ENCODE assay signal across 3 cellular contexts in the genomic region with DNA sequence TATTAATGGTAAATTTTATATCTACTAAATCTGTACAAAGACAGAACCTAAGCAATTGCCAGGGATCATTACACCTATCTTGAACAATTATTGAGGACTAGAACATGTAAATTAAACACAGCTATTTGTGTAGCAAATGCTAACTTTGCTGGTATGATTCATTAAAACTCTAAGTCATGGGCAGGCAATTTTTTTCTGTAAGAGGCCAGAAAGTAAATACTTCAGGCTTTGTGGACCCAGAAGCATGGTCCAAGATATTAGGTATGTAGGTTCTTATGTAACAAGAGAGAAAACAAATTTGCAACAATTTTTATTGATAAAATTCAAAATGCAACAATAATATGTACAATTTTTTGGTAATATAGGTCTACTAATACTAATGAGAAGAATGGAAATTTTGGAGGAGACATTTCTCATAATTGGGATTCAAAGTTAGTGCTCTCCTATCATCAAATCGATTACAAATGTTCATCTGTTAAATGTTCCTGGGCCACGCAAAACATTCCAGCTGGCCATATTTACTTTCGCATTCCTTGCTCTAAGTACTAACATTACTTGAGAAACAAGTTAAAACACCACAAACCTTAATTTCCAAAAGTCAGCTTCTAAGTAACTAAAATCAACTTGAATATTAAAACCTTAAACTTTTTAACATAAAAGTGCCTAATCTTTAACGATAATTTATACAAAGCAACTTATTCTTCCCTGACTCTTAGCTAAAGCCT.
TF ChIP-seq lines count a peak whose summit lies in the region.

No MANE protein-coding gene starts in this region.

TF ChIP-seq in A549, 52 proteins besides CTCF, POLR2A, EP300 and RAD21:
- TF ChIP-seq ZC3H11A (IDR thresholded peaks at IDR 0.05) (no peak), FOSB (CRISPR knock-in tag; IDR thresholded peaks at IDR 0.05) (no peak), MAFK (IDR thresholded peaks at IDR 0.05; ENCODE audit: partially characterized antibody) (no peak), BHLHE40 (IDR thresholded peaks at IDR 0.05; ENCODE audit: low read depth, low read length) (no peak), ZNF302 (CRISPR knock-in tag; IDR thresholded peaks at IDR 0.05) (no peak), TFCP2L1 (CRISPR knock-in tag; IDR thresholded peaks at IDR 0.05) (no peak), JUN (IDR thresholded peaks at IDR 0.05) (no peak), HOXA7 (CRISPR knock-in tag; IDR thresholded peaks at IDR 0.05) (no peak), PHF8 (IDR thresholded peaks at IDR 0.05; ENCODE audit: borderline replicate concordance, low read depth) (no peak), NFE2L2 (conservative IDR thresholded peaks at IDR 0.05; ENCODE audit: low read length) (no peak)
- TF ChIP-seq, protein P1, sequence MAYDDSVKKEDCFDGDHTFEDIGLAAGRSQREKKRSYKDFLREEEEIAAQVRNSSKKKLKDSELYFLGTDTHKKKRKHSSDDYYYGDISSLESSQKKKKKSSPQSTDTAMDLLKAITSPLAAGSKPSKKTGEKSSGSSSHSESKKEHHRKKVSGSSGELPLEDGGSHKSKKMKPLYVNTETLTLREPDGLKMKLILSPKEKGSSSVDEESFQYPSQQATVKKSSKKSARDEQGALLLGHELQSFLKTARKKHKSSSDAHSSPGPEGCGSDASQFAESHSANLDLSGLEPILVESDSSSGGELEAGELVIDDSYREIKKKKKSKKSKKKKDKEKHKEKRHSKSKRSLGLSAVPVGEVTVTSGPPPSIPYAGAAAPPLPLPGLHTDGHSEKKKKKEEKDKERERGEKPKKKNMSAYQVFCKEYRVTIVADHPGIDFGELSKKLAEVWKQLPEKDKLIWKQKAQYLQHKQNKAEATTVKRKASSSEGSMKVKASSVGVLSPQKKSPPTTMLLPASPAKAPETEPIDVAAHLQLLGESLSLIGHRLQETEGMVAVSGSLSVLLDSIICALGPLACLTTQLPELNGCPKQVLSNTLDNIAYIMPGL (CRISPR knock-in tag; IDR thresholded peaks at IDR 0.05; ENCODE audit: borderline replicate concordance): no peak

TF ChIP-seq in GM23338, 12 proteins besides CTCF, POLR2A, EP300 and RAD21:
- TF ChIP-seq CREB1 (CRISPR knock-in tag; IDR thresholded peaks at IDR 0.05; ENCODE audit: low read depth): no peak
- TF ChIP-seq EZH2 (IDR thresholded peaks at IDR 0.05; ENCODE audit: low read depth, unreplicated experiment): no peak
- no peak for TF ChIP-seq NANOG (IDR thresholded peaks at IDR 0.05; ENCODE audit: borderline replicate concordance)
- TF ChIP-seq, protein P2, sequence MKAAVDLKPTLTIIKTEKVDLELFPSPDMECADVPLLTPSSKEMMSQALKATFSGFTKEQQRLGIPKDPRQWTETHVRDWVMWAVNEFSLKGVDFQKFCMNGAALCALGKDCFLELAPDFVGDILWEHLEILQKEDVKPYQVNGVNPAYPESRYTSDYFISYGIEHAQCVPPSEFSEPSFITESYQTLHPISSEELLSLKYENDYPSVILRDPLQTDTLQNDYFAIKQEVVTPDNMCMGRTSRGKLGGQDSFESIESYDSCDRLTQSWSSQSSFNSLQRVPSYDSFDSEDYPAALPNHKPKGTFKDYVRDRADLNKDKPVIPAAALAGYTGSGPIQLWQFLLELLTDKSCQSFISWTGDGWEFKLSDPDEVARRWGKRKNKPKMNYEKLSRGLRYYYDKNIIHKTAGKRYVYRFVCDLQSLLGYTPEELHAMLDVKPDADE (IDR thresholded peaks at IDR 0.05): no peak
- TF ChIP-seq, protein P3, sequence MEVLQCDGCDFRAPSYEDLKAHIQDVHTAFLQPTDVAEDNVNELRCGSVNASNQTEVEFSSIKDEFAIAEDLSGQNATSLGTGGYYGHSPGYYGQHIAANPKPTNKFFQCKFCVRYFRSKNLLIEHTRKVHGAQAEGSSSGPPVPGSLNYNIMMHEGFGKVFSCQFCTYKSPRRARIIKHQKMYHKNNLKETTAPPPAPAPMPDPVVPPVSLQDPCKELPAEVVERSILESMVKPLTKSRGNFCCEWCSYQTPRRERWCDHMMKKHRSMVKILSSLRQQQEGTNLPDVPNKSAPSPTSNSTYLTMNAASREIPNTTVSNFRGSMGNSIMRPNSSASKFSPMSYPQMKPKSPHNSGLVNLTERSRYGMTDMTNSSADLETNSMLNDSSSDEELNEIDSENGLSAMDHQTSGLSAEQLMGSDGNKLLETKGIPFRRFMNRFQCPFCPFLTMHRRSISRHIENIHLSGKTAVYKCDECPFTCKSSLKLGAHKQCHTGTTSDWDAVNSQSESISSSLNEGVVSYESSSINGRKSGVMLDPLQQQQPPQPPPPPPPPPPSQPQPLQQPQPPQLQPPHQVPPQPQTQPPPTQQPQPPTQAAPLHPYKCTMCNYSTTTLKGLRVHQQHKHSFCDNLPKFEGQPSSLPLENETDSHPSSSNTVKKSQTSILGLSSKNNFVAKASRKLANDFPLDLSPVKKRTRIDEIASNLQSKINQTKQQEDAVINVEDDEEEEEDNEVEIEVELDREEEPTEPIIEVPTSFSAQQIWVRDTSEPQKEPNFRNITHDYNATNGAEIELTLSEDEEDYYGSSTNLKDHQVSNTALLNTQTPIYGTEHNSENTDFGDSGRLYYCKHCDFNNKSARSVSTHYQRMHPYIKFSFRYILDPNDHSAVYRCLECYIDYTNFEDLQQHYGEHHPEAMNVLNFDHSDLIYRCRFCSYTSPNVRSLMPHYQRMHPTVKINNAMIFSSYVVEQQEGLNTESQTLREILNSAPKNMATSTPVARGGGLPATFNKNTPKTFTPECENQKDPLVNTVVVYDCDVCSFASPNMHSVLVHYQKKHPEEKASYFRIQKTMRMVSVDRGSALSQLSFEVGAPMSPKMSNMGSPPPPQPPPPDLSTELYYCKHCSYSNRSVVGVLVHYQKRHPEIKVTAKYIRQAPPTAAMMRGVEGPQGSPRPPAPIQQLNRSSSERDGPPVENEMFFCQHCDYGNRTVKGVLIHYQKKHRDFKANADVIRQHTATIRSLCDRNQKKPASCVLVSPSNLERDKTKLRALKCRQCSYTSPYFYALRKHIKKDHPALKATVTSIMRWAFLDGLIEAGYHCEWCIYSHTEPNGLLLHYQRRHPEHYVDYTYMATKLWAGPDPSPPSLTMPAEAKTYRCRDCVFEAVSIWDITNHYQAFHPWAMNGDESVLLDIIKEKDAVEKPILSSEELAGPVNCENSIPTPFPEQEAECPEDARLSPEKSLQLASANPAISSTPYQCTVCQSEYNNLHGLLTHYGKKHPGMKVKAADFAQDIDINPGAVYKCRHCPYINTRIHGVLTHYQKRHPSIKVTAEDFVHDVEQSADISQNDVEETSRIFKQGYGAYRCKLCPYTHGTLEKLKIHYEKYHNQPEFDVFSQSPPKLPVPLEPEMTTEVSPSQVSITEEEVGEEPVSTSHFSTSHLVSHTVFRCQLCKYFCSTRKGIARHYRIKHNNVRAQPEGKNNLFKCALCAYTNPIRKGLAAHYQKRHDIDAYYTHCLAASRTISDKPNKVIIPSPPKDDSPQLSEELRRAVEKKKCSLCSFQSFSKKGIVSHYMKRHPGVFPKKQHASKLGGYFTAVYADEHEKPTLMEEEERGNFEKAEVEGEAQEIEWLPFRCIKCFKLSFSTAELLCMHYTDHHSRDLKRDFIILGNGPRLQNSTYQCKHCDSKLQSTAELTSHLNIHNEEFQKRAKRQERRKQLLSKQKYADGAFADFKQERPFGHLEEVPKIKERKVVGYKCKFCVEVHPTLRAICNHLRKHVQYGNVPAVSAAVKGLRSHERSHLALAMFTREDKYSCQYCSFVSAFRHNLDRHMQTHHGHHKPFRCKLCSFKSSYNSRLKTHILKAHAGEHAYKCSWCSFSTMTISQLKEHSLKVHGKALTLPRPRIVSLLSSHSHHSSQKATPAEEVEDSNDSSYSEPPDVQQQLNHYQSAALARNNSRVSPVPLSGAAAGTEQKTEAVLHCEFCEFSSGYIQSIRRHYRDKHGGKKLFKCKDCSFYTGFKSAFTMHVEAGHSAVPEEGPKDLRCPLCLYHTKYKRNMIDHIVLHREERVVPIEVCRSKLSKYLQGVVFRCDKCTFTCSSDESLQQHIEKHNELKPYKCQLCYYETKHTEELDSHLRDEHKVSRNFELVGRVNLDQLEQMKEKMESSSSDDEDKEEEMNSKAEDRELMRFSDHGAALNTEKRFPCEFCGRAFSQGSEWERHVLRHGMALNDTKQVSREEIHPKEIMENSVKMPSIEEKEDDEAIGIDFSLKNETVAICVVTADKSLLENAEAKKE (CRISPR knock-in tag; IDR thresholded peaks at IDR 0.05): no peak
- no peak for TF ChIP-seq EZH2phosphoT487 (IDR thresholded peaks at IDR 0.05; ENCODE audit: unreplicated experiment)
- TF ChIP-seq JUNB (IDR thresholded peaks at IDR 0.05; ENCODE audit: unreplicated experiment): no peak
- TF ChIP-seq ZNF114 (CRISPR knock-in tag; IDR thresholded peaks at IDR 0.05): no peak
- TF ChIP-seq ZNF331 (CRISPR knock-in tag; IDR thresholded peaks at IDR 0.05; ENCODE audit: low read depth): no peak
- TF ChIP-seq POLR2AphosphoS5 (IDR thresholded peaks at IDR 0.05; ENCODE audit: low read depth): no peak
TF ChIP-seq in GM23338: peak in this region for 0.

TF ChIP-seq in GM12878, 131 proteins besides CTCF, POLR2A, EP300 and RAD21:
- TF ChIP-seq BHLHE40 (IDR thresholded peaks at IDR 0.05; ENCODE audit: borderline replicate concordance in 1 of 2, low read depth in 2 of 2, low read length in 1 of 2) (no peak), ZNF217 (IDR thresholded peaks at IDR 0.05) (no peak), NBN (IDR thresholded peaks at IDR 0.05) (no peak), NR2C1 (IDR thresholded peaks at IDR 0.05) (no peak), POU2F2 (IDR thresholded peaks at IDR 0.05; ENCODE audit: borderline replicate concordance, low read depth, low read length) (no peak), ZNF207 (IDR thresholded peaks at IDR 0.05; ENCODE audit: borderline replicate concordance) (no peak), TAF1 (IDR thresholded peaks at IDR 0.05; ENCODE audit: borderline replicate concordance, low read depth, low read length) (no peak)
- TF ChIP-seq, protein P4, sequence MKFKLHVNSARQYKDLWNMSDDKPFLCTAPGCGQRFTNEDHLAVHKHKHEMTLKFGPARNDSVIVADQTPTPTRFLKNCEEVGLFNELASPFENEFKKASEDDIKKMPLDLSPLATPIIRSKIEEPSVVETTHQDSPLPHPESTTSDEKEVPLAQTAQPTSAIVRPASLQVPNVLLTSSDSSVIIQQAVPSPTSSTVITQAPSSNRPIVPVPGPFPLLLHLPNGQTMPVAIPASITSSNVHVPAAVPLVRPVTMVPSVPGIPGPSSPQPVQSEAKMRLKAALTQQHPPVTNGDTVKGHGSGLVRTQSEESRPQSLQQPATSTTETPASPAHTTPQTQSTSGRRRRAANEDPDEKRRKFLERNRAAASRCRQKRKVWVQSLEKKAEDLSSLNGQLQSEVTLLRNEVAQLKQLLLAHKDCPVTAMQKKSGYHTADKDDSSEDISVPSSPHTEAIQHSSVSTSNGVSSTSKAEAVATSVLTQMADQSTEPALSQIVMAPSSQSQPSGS (IDR thresholded peaks at IDR 0.05; ENCODE audit: low read length): no peak
- TF ChIP-seq, protein P5, sequence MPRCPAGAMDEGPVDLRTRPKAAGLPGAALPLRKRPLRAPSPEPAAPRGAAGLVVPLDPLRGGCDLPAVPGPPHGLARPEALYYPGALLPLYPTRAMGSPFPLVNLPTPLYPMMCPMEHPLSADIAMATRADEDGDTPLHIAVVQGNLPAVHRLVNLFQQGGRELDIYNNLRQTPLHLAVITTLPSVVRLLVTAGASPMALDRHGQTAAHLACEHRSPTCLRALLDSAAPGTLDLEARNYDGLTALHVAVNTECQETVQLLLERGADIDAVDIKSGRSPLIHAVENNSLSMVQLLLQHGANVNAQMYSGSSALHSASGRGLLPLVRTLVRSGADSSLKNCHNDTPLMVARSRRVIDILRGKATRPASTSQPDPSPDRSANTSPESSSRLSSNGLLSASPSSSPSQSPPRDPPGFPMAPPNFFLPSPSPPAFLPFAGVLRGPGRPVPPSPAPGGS (IDR thresholded peaks at IDR 0.05; ENCODE audit: borderline replicate concordance, insufficient read depth, low read depth, low read length, poor library complexity, severe bottlenecking): no peak
- TF ChIP-seq, protein P6, sequence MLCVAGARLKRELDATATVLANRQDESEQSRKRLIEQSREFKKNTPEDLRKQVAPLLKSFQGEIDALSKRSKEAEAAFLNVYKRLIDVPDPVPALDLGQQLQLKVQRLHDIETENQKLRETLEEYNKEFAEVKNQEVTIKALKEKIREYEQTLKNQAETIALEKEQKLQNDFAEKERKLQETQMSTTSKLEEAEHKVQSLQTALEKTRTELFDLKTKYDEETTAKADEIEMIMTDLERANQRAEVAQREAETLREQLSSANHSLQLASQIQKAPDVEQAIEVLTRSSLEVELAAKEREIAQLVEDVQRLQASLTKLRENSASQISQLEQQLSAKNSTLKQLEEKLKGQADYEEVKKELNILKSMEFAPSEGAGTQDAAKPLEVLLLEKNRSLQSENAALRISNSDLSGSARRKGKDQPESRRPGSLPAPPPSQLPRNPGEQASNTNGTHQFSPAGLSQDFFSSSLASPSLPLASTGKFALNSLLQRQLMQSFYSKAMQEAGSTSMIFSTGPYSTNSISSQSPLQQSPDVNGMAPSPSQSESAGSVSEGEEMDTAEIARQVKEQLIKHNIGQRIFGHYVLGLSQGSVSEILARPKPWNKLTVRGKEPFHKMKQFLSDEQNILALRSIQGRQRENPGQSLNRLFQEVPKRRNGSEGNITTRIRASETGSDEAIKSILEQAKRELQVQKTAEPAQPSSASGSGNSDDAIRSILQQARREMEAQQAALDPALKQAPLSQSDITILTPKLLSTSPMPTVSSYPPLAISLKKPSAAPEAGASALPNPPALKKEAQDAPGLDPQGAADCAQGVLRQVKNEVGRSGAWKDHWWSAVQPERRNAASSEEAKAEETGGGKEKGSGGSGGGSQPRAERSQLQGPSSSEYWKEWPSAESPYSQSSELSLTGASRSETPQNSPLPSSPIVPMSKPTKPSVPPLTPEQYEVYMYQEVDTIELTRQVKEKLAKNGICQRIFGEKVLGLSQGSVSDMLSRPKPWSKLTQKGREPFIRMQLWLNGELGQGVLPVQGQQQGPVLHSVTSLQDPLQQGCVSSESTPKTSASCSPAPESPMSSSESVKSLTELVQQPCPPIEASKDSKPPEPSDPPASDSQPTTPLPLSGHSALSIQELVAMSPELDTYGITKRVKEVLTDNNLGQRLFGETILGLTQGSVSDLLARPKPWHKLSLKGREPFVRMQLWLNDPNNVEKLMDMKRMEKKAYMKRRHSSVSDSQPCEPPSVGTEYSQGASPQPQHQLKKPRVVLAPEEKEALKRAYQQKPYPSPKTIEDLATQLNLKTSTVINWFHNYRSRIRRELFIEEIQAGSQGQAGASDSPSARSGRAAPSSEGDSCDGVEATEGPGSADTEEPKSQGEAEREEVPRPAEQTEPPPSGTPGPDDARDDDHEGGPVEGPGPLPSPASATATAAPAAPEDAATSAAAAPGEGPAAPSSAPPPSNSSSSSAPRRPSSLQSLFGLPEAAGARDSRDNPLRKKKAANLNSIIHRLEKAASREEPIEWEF (IDR thresholded peaks at IDR 0.05; ENCODE audit: insufficient replicate concordance, low read depth, low read length): no peak
